Comparison of ENCODE assay signal across 22 cellular contexts in the genomic region with DNA sequence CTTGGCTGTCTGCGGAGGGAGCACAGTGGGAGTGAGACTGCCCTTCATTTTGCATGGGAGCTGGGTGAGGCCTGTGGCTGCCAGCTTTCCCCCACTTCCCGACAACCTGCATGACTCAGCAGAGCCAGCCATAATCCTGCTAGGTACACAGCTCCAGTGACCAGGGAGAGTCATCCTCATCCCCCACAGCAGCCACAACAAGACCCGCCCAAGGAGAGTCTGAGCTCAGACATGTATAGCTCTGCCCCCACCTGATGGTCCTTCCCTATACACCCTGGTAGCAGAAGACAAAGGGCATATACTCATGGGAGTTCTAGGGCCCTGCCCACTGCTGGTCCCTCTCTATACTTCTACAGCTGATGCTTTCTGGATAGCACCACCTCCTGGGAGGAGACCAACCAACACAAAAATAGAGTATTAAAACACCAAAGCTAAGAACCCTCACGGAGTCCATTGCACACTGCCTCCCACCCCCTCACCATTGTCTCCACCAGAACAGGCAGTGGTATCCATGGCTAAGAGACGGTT. TPM values are rescaled to one million over a fixed set of nuclear protein-coding genes. Genes with fewer than 3 reads are reported as not detected.
DNase-seq lines count a peak whose midpoint lies in the region; ATAC-seq, FAIRE-seq and TF ChIP-seq lines count a peak whose summit lies in the region.
"Had no signal": no experiment of that assay in that cellular context is flagged by ENCODE, and none has a peak within 500 bp of the region (broad histone marks: within the 10 kb centered on the region; RNA-seq: fewer than 3 reads in every experiment).

No MANE protein-coding gene starts in this region.

- H2AFZ ChIP-seq in keratinocyte (ENCODE audit: control insufficient read depth, low read length) (peak overlapping the region; percentile 86), Karpas-422 (ENCODE audit: low read length) (no peak overlapping the region)

- H3K4me1 ChIP-seq in adipocyte (ENCODE audit: control insufficient read depth, insufficient read depth, low read length) (peaks cover 15% of the 10 kb centered on the region), keratinocyte (ENCODE audit: control insufficient read depth, extremely low read depth, insufficient read depth, low read length) (peaks cover 20% of the 10 kb centered on the region), Karpas-422 (ENCODE audit: low read length) (no peaks in the 10 kb centered on the region)
- H3K4me1 ChIP-seq: upper lobe of right lung had no signal

- peak; percentile 98 for FAIRE-seq in keratinocyte (lab: Jason Lieb, UNC)
- FAIRE-seq: G401.6 had no signal

- no peaks in the 10 kb centered on the region for H3K27me3 ChIP-seq in adipocyte (replicated peaks; ENCODE audit: control insufficient read depth, insufficient read depth, low read length)
- H3K27me3 ChIP-seq in keratinocyte (ENCODE audit: control insufficient read depth, extremely low read depth, insufficient read depth, low read length), result no peaks in the 10 kb centered on the region
- H3K27me3 ChIP-seq in Karpas-422 (ENCODE audit: low read length), result no peaks in the 10 kb centered on the region
- H3K27me3 ChIP-seq: upper lobe of right lung had no signal

- no peaks in the 10 kb centered on the region for H3K9me1 ChIP-seq in keratinocyte (ENCODE audit: control insufficient read depth, extremely low read depth, insufficient read depth, low read length)

- peak; percentile 20 for DNase-seq in DMS 273 (lab: John Stamatoyannopoulos, UW; ENCODE audit: unreplicated experiment)
- DNase-seq in DMS 273 treated with DMSO at 0.1 percent for 48 hours (lab: John Stamatoyannopoulos, UW), result no peak
- DNase-seq in adipocyte (ENCODE audit: low read depth), result no peak
- peak; percentile 85 for DNase-seq in keratinocyte (ENCODE audit: low read depth, low spot score)
- no peak for DNase-seq in type B pancreatic cell (ENCODE audit: extremely low spot score, unreplicated experiment)
- no peak for DNase-seq in Karpas-422
- DNase-seq: activated CD4-positive, alpha-beta T cell treated with anti-CD3 and anti-CD28 coated beads for 36 hours; CD4-positive, CD25-positive, alpha-beta regulatory T cell; cerebellar nuclear complex; erythroblast; naive thymus-derived CD4-positive, alpha-beta T cell; NCI-H187; stimulated activated CD4-positive, alpha-beta T cell treated with anti-CD3 and anti-CD28 coated beads, Interleukin-1b, Interleukin-23, amount 100 ng/mL, for 48 hours; stimulated activated CD8-positive, alpha-beta memory T cell treated with anti-CD3 and anti-CD28 coated beads, Interleukin-4, amount 100 ng/mL, for 48 hours; T-helper 17 cell; upper lobe of right lung had no signal

- no peak overlapping the region for H3K4me3 Mint-ChIP-seq in type B pancreatic cell
- H3K4me3 Mint-ChIP-seq: activated CD4-positive, alpha-beta T cell treated with anti-CD3 and anti-CD28 coated beads for 36 hours; CD4-positive, CD25-positive, alpha-beta regulatory T cell; naive thymus-derived CD4-positive, alpha-beta T cell; T-helper 17 cell had no signal

- TF ChIP-seq CTCF in keratinocyte (optimal IDR thresholded peaks at IDR 0.05 in 1 of 3, IDR thresholded peaks at IDR 0.05 in 1 of 3, conservative IDR thresholded peaks at IDR 0.05 in 1 of 3; ENCODE audit: extremely low read depth in 1 of 3, insufficient read depth in 2 of 3, low read length in 3 of 3) (peak in 1 of 3 experiments; percentile 25), type B pancreatic cell (conservative IDR thresholded peaks at IDR 0.05) (no peak)

- H3K36me3 Mint-ChIP-seq in type B pancreatic cell, result no peaks in the 10 kb centered on the region
- H3K36me3 Mint-ChIP-seq: activated naive CD4-positive, alpha-beta T cell treated with anti-CD3 and anti-CD28 coated beads, Interleukin-2, amount 50 U/mL, for 72 hours; CD4-positive, CD25-positive, alpha-beta regulatory T cell; naive thymus-derived CD4-positive, alpha-beta T cell had no signal

- H3K79me2 ChIP-seq in keratinocyte (ENCODE audit: control insufficient read depth, insufficient read depth, low read length) (no peaks in the 10 kb centered on the region), Karpas-422 (ENCODE audit: low read length) (no peaks in the 10 kb centered on the region)

- peak overlapping the region; percentile 15 for H3K27ac Mint-ChIP-seq in type B pancreatic cell
- H3K27ac Mint-ChIP-seq: activated CD4-positive, alpha-beta T cell treated with anti-CD3 and anti-CD28 coated beads for 36 hours; CD4-positive, CD25-positive, alpha-beta regulatory T cell; naive thymus-derived CD4-positive, alpha-beta T cell; T-helper 17 cell had no signal

- peak overlapping the region; percentile 83 for H3K27ac ChIP-seq in keratinocyte (ENCODE audit: control insufficient read depth, insufficient read depth, low read length)
- no peak overlapping the region for H3K27ac ChIP-seq in Karpas-422 (ENCODE audit: low read length)
- H3K27ac ChIP-seq: 22Rv1, KMS-11, upper lobe of right lung had no signal

- H3K9me3 ChIP-seq in adipocyte (ENCODE audit: control insufficient read depth, low read length) (no peaks in the 10 kb centered on the region), keratinocyte (ENCODE audit: control insufficient read depth, low read depth, low read length) (no peaks in the 10 kb centered on the region), Karpas-422 (ENCODE audit: low read length) (no peaks in the 10 kb centered on the region)
- H3K9me3 ChIP-seq: upper lobe of right lung had no signal

- no peaks in the 10 kb centered on the region for H3K27me3 Mint-ChIP-seq in type B pancreatic cell

- H3K9ac ChIP-seq in adipocyte (ENCODE audit: low read length), result no peak overlapping the region
- H3K9ac ChIP-seq in keratinocyte (ENCODE audit: control insufficient read depth, extremely low read depth, insufficient read depth, low read length), result peak overlapping the region; percentile 65
- no peak overlapping the region for H3K9ac ChIP-seq in Karpas-422 (ENCODE audit: low read length)
- H3K9ac ChIP-seq: KMS-11 had no signal

- no peak for ATAC-seq in HG03139 (IDR thresholded peaks at IDR 0.05; ENCODE audit: unreplicated experiment)
- no peak for ATAC-seq in HG02885 (IDR thresholded peaks at IDR 0.05; ENCODE audit: poor library complexity, unreplicated experiment)
- ATAC-seq: activated CD4-positive, alpha-beta T cell treated with anti-CD3 and anti-CD28 coated beads for 36 hours; activated naive CD4-positive, alpha-beta T cell treated with anti-CD3 and anti-CD28 coated beads, Interleukin-2, amount 50 U/mL, for 72 hours; naive thymus-derived CD4-positive, alpha-beta T cell; T-helper 17 cell; upper lobe of right lung had no signal

- H3K9me2 ChIP-seq in Karpas-422 (replicated peaks; ENCODE audit: insufficient read depth, low read length), result no peaks in the 10 kb centered on the region

- no peaks in the 10 kb centered on the region for H3K36me3 ChIP-seq in adipocyte (ENCODE audit: control insufficient read depth, insufficient read depth, low read length, severe bottlenecking)
- H3K36me3 ChIP-seq in keratinocyte (ENCODE audit: control insufficient read depth in 2 of 2, extremely low read depth in 1 of 2, insufficient read depth in 2 of 2, low read length in 2 of 2), result no peaks in the 10 kb centered on the region
- no peaks in the 10 kb centered on the region for H3K36me3 ChIP-seq in Karpas-422 (ENCODE audit: insufficient read depth, low read length)
- H3K36me3 ChIP-seq: upper lobe of right lung had no signal

- H4K20me1 ChIP-seq in keratinocyte (ENCODE audit: control insufficient read depth, extremely low read depth, insufficient read depth, low read length) (no peaks in the 10 kb centered on the region), Karpas-422 (ENCODE audit: insufficient read depth, low read depth, low read length) (no peaks in the 10 kb centered on the region)

- peaks cover 13% of the 10 kb centered on the region for H3K9me3 Mint-ChIP-seq in type B pancreatic cell
- H3K9me3 Mint-ChIP-seq: activated naive CD4-positive, alpha-beta T cell treated with anti-CD3 and anti-CD28 coated beads, Interleukin-2, amount 50 U/mL, for 72 hours had no signal

- peaks cover 8% of the 10 kb centered on the region for H3K4me1 Mint-ChIP-seq in type B pancreatic cell (ENCODE audit: unreplicated experiment)
- H3K4me1 Mint-ChIP-seq: activated CD4-positive, alpha-beta T cell treated with anti-CD3 and anti-CD28 coated beads for 36 hours; CD4-positive, CD25-positive, alpha-beta regulatory T cell; naive thymus-derived CD4-positive, alpha-beta T cell; T-helper 17 cell had no signal

- dilution Hi-C loops in keratinocyte (cut with MboI; ENCODE audit: extremely low pct_ligation_motif_present, low sequenced_read_pairs), result no loop called here

- H3K4me2 ChIP-seq in keratinocyte (ENCODE audit: control insufficient read depth, extremely low read depth, insufficient read depth, low read depth, low read length) (peak overlapping the region; percentile 71), Karpas-422 (ENCODE audit: low read depth, low read length, poor library complexity, severe bottlenecking) (no peak overlapping the region)
- H3K4me2 ChIP-seq: KMS-11 had no signal

- H3K4me3 ChIP-seq in adipocyte (ENCODE audit: low read length), result peak overlapping the region; percentile 54
- H3K4me3 ChIP-seq in keratinocyte (ENCODE audit: control insufficient read depth in 2 of 3, extremely low read depth in 1 of 3, insufficient read depth in 2 of 3, low read depth in 1 of 3, low read length in 3 of 3), result peak overlapping the region in 2 of 3 experiments; percentile 26 to 29
- H3K4me3 ChIP-seq in Karpas-422 (ENCODE audit: low read length), result no peak overlapping the region
- H3K4me3 ChIP-seq: upper lobe of right lung had no signal

RNA-seq across cellular contexts. Expression of gene TPD52L1, which starts 29.3 kb away (rescaled TPM):
- 99.6 to 135 TPM (median 129 TPM) in 3 replicates for polyA plus RNA-seq in keratinocyte
- 264 TPM for polyA plus RNA-seq in keratinocyte (2011; ENCODE audit: low read depth)
- 153 and 181 TPM in 2 replicates for polyA plus RNA-seq in keratinocyte (2011; cell fraction: cytosol; rRNA removed)
- 73.6 and 80.3 TPM in 2 replicates for polyA plus RNA-seq in keratinocyte (2011; cell fraction: nucleus; rRNA removed)
- 66.5 and 140 TPM in 2 replicates for polyA plus RNA-seq in keratinocyte (2012; ENCODE audit: low replicate concordance)
- 36.9 to 56.3 TPM (median 40.5 TPM) in 3 replicates for polyA minus RNA-seq in keratinocyte
- polyA minus RNA-seq in keratinocyte (2011; cell fraction: cytosol; rRNA and poly(A)+ RNA removed), result 66.2 TPM
- 20.3 and 30.7 TPM in 2 replicates for polyA minus RNA-seq in keratinocyte (2011; cell fraction: nucleus; rRNA and poly(A)+ RNA removed)
- 80.4 and 142 TPM in 2 replicates for total RNA-seq in type B pancreatic cell (ENCODE audit: low replicate concordance)
- not detected in 2 replicates for total RNA-seq in Karpas-422 (2014; rRNA removed; shearing (Covaris generic); ENCODE audit: low replicate concordance)
- total RNA-seq: CD4-positive, CD25-positive, alpha-beta regulatory T cell; T-helper 17 cell had no signal

Comparison
In these comparisons a context has a peak if more than half of its experiments do, and no peak if none do; other contexts are left out.
1. DNase-seq: peak in DMS 273 (single experiment) and keratinocyte (single experiment); none in DMS 273 treated with DMSO at 0.1 percent for 48 hours (single experiment), adipocyte (single experiment), type B pancreatic cell (single experiment) and Karpas-422 (single experiment).
2. RNA of gene TPD52L1, which starts 29.3 kb away (total RNA-seq): 80.4 to 142 TPM in type B pancreatic cell; not detected in Karpas-422; every median in the first group is over 10 times any median in the second.